In genomic region chr16:12260647-12261262, GRCh38 we compare ENCODE assay signal across 11 cellular contexts.
DNase-seq lines count a peak whose midpoint lies in the region; ATAC-seq, FAIRE-seq and TF ChIP-seq lines count a peak whose summit lies in the region.
"Had no signal": no experiment of that assay in that cellular context is flagged by ENCODE, and none has a peak within 500 bp of the region (broad histone marks: within the 10 kb centered on the region; RNA-seq: fewer than 3 reads in every experiment).

No MANE protein-coding gene starts in this region.

- POLR2A ChIA-PET in HepG2 (lab: Yijun Ruan, JAX) = interaction anchor here (0.6 to 3.9 kb wide), 11 partner anchors 12 to 428 kb away, joined by 3 to 88 read pairs (median 5); no protein-coding TSS in a partner anchor

- intact Hi-C loops in HepG2 (cut with micrococcal nuclease; ENCODE audit: unreplicated experiment) = no loop called here
- intact Hi-C loops in right lobe of liver (cut with DNase I) = no loop called here

- peak; percentile 76 for FAIRE-seq in HepG2 (lab: Jason Lieb, UNC)
- FAIRE-seq: TTC549 had no signal

- 7% methylated on average over 30 of the region's 31 CpGs for WGBS in HepG2 (ENCODE audit: low lambda C conversion rate)
- WGBS in right lobe of liver (ENCODE audit: insufficient coverage, low coverage, low lambda C conversion rate, missing lambda C conversion rate) = 71% methylated on average over 7 of the region's 31 CpGs

- peak; percentile 91 for TF ChIP-seq CTCF in HepG2 (CRISPR knock-in tag; IDR thresholded peaks at IDR 0.05)
- no peak for TF ChIP-seq CTCF in right lobe of liver (IDR thresholded peaks at IDR 0.05)

- BruUV-seq in HepG2 (replicated peaks; lab: Mats Ljungman, UMichigan) = no TSS peak

- in situ Hi-C loops in HepG2 (cut with HindIII; ENCODE audit: extremely low pct_ligation_motif_present, low pct_unique_long_range_greater_than_20kb) = loop anchor here (5.0 kb wide), 1 partner anchor 33 kb away; no protein-coding TSS in a partner anchor

- H3K4me1 ChIP-seq in HepG2 (ENCODE audit: insufficient read depth, low read length) (peaks cover 87% of the 10 kb centered on the region), right lobe of liver (peaks cover 0 to 15% (median 5%) of the 10 kb centered on the region in 4 donors)

- peak overlapping the region; percentile 6 for H3K9ac ChIP-seq in HepG2 (ENCODE audit: insufficient read depth, low read depth, low read length)

- H3K27ac ChIP-seq in HepG2 (ENCODE audit: extremely low read length, insufficient read depth, low read length) (peak overlapping the region; percentile 64), right lobe of liver (no peak overlapping the region)

- no peaks in the 10 kb centered on the region for H3K36me3 ChIP-seq in HepG2 (replicated peaks in 1 of 2; ENCODE audit: control insufficient read depth in 1 of 2, insufficient read depth in 2 of 2, low read length in 2 of 2)
- H3K36me3 ChIP-seq in right lobe of liver = no peaks in the 10 kb centered on the region

- TF ChIP-seq RAD21 in HepG2 (CRISPR knock-in tag; IDR thresholded peaks at IDR 0.05) = peak; percentile 77

- H3K27me3 ChIP-seq in HepG2 (ENCODE audit: control insufficient read depth in 1 of 2, insufficient read depth in 2 of 2, low read length in 2 of 2) (no peaks in the 10 kb centered on the region), right lobe of liver (no peaks in the 10 kb centered on the region)

- peak overlapping the region in 2 of 3 experiments; percentile 4 to 49; a peak in 4 of 6 replicates for H3K4me3 ChIP-seq in HepG2 (replicated peaks in 1 of 3; ENCODE audit: insufficient read depth in 1 of 3, low read depth in 2 of 3, low read length in 3 of 3)
- H3K4me3 ChIP-seq in right lobe of liver = no peak overlapping the region

- no peaks in the 10 kb centered on the region for H3K79me2 ChIP-seq in HepG2 (ENCODE audit: insufficient read depth, low read length)

- H4K20me1 ChIP-seq in HepG2 (ENCODE audit: insufficient read depth, low read length) = no peaks in the 10 kb centered on the region

- TF ChIP-seq EP300 in HepG2 (IDR thresholded peaks at IDR 0.05; ENCODE audit: low read depth in 2 of 2, low read length in 2 of 2) = peak in 1 of 2 experiments; percentile 36; a peak in 1 of 4 replicates
- no peak for TF ChIP-seq EP300 in HepG2 (CRISPR knock-in tag; IDR thresholded peaks at IDR 0.05; ENCODE audit: borderline replicate concordance)

- no peaks in the 10 kb centered on the region for H3K9me3 ChIP-seq in HepG2 (ENCODE audit: low read length)
- H3K9me3 ChIP-seq in right lobe of liver = no peaks in the 10 kb centered on the region

- DNase-seq in HepG2 (ENCODE audit: low spot score) (peak; percentile 94), right lobe of liver (no peak), cerebellar cortex (ENCODE audit: low spot score) (peak; percentile 18), iPS-NIHi7 (ENCODE audit: extremely low spot score) (peak; percentile 82), NCI-H1105 treated with DMSO at 0.1 percent for 48 hours (lab: John Stamatoyannopoulos, UW) (no peak), KG1 (lab: John Stamatoyannopoulos, UW) (no peak), erythroblast (lab: John Stamatoyannopoulos, UW) (no peak)
- no peak for DNase-seq in stimulated activated naive CD4-positive, alpha-beta T cell treated with Interleukin-2 at 50 U/mL for 16 hours (lab: John Stamatoyannopoulos, UW)
- DNase-seq: activated CD8-positive, alpha-beta memory T cell treated with anti-CD3 and anti-CD28 coated beads, Interleukin-2, amount 10 ng/mL, durations not matched to agents 7 days and 5 days; mammary epithelial cell had no signal

- peak; percentile 81 for ATAC-seq in HepG2
- ATAC-seq in right lobe of liver = no peak
- ATAC-seq: activated CD8-positive, alpha-beta memory T cell treated with anti-CD3 and anti-CD28 coated beads, Interleukin-2, amount 10 ng/mL, durations not matched to agents 7 days and 5 days had no signal

- CTCF ChIA-PET in HepG2 (lab: Yijun Ruan, JAX; ENCODE audit: low intra/inter-chr PET ratio, low total read pairs) = interaction anchor here (0.9 to 1.5 kb wide), 3 partner anchors 10 to 165 kb away, joined by 3 to 9 read pairs (median 3); no protein-coding TSS in a partner anchor

- peak overlapping the region; percentile 66 for H3K4me2 ChIP-seq in HepG2 (ENCODE audit: low read depth, low read length)

- no peak overlapping the region for H2AFZ ChIP-seq in HepG2 (ENCODE audit: low read length)

- TF ChIP-seq POLR2A in HepG2 (IDR thresholded peaks at IDR 0.05; ENCODE audit: insufficient read depth in 1 of 2, low read depth in 2 of 2, low read length in 2 of 2) = no peak
- TF ChIP-seq POLR2A in right lobe of liver (IDR thresholded peaks at IDR 0.05) = no peak
- TF ChIP-seq POLR2A in erythroblast (IDR thresholded peaks at IDR 0.05; ENCODE audit: low read length) = no peak

TF ChIP-seq in HepG2, 621 proteins besides CTCF, POLR2A, EP300 and RAD21 (continues in another document):
- no peak for TF ChIP-seq FLYWCH1 (CRISPR knock-in tag; IDR thresholded peaks at IDR 0.05)
- TF ChIP-seq RNF2 (conservative IDR thresholded peaks at IDR 0.05; ENCODE audit: low read depth) = no peak
- TF ChIP-seq HDAC1 (CRISPR knock-in tag; IDR thresholded peaks at IDR 0.05) = peak; percentile 93
- TF ChIP-seq MTF1 (CRISPR knock-in tag; IDR thresholded peaks at IDR 0.05) = no peak
- TF ChIP-seq MAFK (conservative IDR thresholded peaks at IDR 0.05 in 1 of 2, IDR thresholded peaks at IDR 0.05 in 1 of 2; ENCODE audit: low read length in 2 of 2) = peak in 1 of 2 experiments; percentile 0; a peak in 3 of 4 replicates
- no peak for TF ChIP-seq PBX3 (CRISPR knock-in tag; IDR thresholded peaks at IDR 0.05; ENCODE audit: borderline replicate concordance)
- no peak for TF ChIP-seq ZNF441 (CRISPR knock-in tag; IDR thresholded peaks at IDR 0.05; ENCODE audit: borderline replicate concordance)
- TF ChIP-seq IRF9 (CRISPR knock-in tag; IDR thresholded peaks at IDR 0.05; ENCODE audit: borderline replicate concordance) = 0 out of 2 replicates have a peak, but pooled peaks have one; percentile 39
- TF ChIP-seq ZNF563 (CRISPR knock-in tag; IDR thresholded peaks at IDR 0.05) = no peak; the same call in 1 of the 2 replicates
- TF ChIP-seq MBD4 (IDR thresholded peaks at IDR 0.05; ENCODE audit: borderline replicate concordance, low read length) = no peak
- TF ChIP-seq NFKBIZ (CRISPR knock-in tag; IDR thresholded peaks at IDR 0.05) = 0 out of 2 replicates have a peak, but pooled peaks have one; percentile 34
- TF ChIP-seq CBFB (CRISPR knock-in tag; IDR thresholded peaks at IDR 0.05) = no peak
- TF ChIP-seq PAX8 (CRISPR knock-in tag; IDR thresholded peaks at IDR 0.05; ENCODE audit: borderline replicate concordance) = no peak
- TF ChIP-seq ZNF530 (CRISPR knock-in tag; IDR thresholded peaks at IDR 0.05; ENCODE audit: low read depth) = no peak
- no peak for TF ChIP-seq MLLT10 (CRISPR knock-in tag; IDR thresholded peaks at IDR 0.05)
- no peak for TF ChIP-seq ZNF326 (CRISPR knock-in tag; IDR thresholded peaks at IDR 0.05; ENCODE audit: borderline replicate concordance)
- no peak for TF ChIP-seq ZFP36L1 (CRISPR knock-in tag; IDR thresholded peaks at IDR 0.05)
- TF ChIP-seq ZNF30 (CRISPR knock-in tag; IDR thresholded peaks at IDR 0.05) = no peak
- 0 out of 2 replicates have a peak, but pooled peaks have one; percentile 64 for TF ChIP-seq PCBP1 (IDR thresholded peaks at IDR 0.05; ENCODE audit: borderline replicate concordance, low read depth, low read length)
- no peak; the same call in 1 of the 2 replicates for TF ChIP-seq MEIS2 (CRISPR knock-in tag; IDR thresholded peaks at IDR 0.05)
- TF ChIP-seq ZNF232 (CRISPR knock-in tag; IDR thresholded peaks at IDR 0.05; ENCODE audit: borderline replicate concordance) = no peak
- no peak for TF ChIP-seq ISX (CRISPR knock-in tag; conservative IDR thresholded peaks at IDR 0.05)
- TF ChIP-seq ZSCAN9 (CRISPR knock-in tag; IDR thresholded peaks at IDR 0.05; ENCODE audit: borderline replicate concordance) = peak; percentile 99
- TF ChIP-seq KLF12 (CRISPR knock-in tag; IDR thresholded peaks at IDR 0.05; ENCODE audit: borderline replicate concordance) = no peak
- no peak for TF ChIP-seq ATF6 (CRISPR knock-in tag; conservative IDR thresholded peaks at IDR 0.05)

Comparison
In these comparisons a context has a peak if more than half of its experiments do, and no peak if none do; other contexts are left out.
1. DNase-seq: peak in HepG2 (single experiment), cerebellar cortex (single experiment) and iPS-NIHi7 (single experiment); none in right lobe of liver (0 of 3), NCI-H1105 treated with DMSO at 0.1 percent for 48 hours (single experiment), stimulated activated naive CD4-positive, alpha-beta T cell treated with Interleukin-2 at 50 U/mL for 16 hours (single experiment), KG1 (single experiment) and erythroblast (0 of 2).
2. H3K4me3 ChIP-seq: peak in HepG2 (2 of 3); none in right lobe of liver (0 of 3).